1 cellular context compared by ENCODE assay signal in the genomic region with DNA sequence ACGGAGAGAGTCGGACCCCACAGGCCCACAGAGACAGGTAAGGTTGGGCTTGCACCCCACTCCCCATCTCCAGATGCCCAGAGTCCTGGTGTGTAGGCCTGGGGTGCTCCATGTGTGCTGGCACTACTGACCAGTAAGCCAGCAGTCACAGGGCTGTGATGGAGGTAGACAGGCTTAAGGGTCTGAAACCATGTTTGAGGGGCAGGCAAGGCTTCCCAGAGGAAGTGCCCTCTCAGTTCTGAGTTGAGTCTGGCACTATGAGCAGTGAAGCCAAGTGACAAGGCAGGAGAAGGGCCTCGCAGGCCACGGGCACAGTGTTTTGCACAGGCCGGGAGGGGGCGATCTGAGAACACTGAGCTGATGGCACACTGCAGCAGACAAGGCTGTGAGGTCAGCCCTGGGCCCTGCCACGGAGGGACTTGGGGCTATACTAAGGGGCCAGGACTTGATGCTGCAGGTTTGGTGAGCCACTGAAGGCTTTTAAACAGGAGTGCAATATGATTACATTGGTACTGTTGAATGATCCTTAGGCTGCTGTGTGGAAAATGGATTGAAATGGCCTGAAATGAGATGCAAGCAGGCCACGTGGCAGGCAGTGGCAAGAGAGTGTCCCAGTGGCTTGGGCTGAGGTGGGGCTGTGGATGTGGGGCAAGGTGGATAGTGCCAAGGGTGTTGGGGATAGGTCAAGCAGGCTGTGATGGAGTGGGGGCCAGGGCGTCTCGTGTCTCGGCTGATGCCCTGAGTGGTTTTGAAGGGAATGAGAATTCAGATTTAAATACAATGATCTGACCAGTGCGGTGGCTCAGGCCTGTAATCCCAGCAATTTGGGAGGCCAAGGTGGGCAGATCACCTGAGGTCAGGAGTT.
TF ChIP-seq lines count a peak whose summit lies in the region.

No MANE protein-coding gene starts in this region.

TF ChIP-seq in HepG2, 621 proteins besides CTCF, POLR2A, EP300 and RAD21 (continued from another document and continues in another):
- TF ChIP-seq PATZ1 (CRISPR knock-in tag; IDR thresholded peaks at IDR 0.05) (peak; percentile 74), NONO (IDR thresholded peaks at IDR 0.05) (no peak), NONO (CRISPR knock-in tag; conservative IDR thresholded peaks at IDR 0.05) (peak; percentile 64; the same call in 1 of the 2 replicates), ZNF614 (CRISPR knock-in tag; IDR thresholded peaks at IDR 0.05; ENCODE audit: borderline replicate concordance) (peak; percentile 63; the same call in 1 of the 2 replicates), ZBTB7B (CRISPR knock-in tag; IDR thresholded peaks at IDR 0.05) (peak; percentile 64; the same call in 1 of the 2 replicates), ZNF772 (CRISPR knock-in tag; IDR thresholded peaks at IDR 0.05) (peak; percentile 86; the same call in 1 of the 2 replicates), GTF3A (CRISPR knock-in tag; conservative IDR thresholded peaks at IDR 0.05) (0 out of 2 replicates have a peak, but pooled peaks have one; percentile 59), ELF3 (CRISPR knock-in tag; IDR thresholded peaks at IDR 0.05) (peak; percentile 69), ADNP (CRISPR knock-in tag; IDR thresholded peaks at IDR 0.05) (no peak), ZSCAN25 (CRISPR knock-in tag; IDR thresholded peaks at IDR 0.05) (peak; percentile 78), NR2F6 (IDR thresholded peaks at IDR 0.05) (no peak), NR2F6 (CRISPR knock-in tag; IDR thresholded peaks at IDR 0.05) (peak; percentile 84; the same call in 1 of the 2 replicates), ETV5 (CRISPR knock-in tag; IDR thresholded peaks at IDR 0.05; ENCODE audit: borderline replicate concordance) (peak; percentile 36; the same call in 1 of the 2 replicates), AHR (CRISPR knock-in tag; IDR thresholded peaks at IDR 0.05) (peak; percentile 35; the same call in 1 of the 2 replicates), NR2C2 (CRISPR knock-in tag; IDR thresholded peaks at IDR 0.05; ENCODE audit: borderline replicate concordance) (peak; percentile 59), GATAD2A (CRISPR knock-in tag; IDR thresholded peaks at IDR 0.05) (peak; percentile 93), TIGD3 (CRISPR knock-in tag; IDR thresholded peaks at IDR 0.05; ENCODE audit: borderline replicate concordance) (0 out of 2 replicates have a peak, but pooled peaks have one; percentile 24), ZNF263 (CRISPR knock-in tag; IDR thresholded peaks at IDR 0.05) (0 out of 2 replicates have a peak, but pooled peaks have one; percentile 13), ZNF274 (CRISPR knock-in tag; IDR thresholded peaks at IDR 0.05) (peak; percentile 71; the same call in 1 of the 2 replicates), ZMAT3 (CRISPR knock-in tag; conservative IDR thresholded peaks at IDR 0.05) (no peak), ATF7-NPFF (CRISPR knock-in tag; IDR thresholded peaks at IDR 0.05; ENCODE audit: low read depth) (peak; percentile 65), ZBTB1 (CRISPR knock-in tag; IDR thresholded peaks at IDR 0.05; ENCODE audit: borderline replicate concordance) (no peak), HES4 (CRISPR knock-in tag; IDR thresholded peaks at IDR 0.05; ENCODE audit: borderline replicate concordance) (no peak), HNRNPLL (IDR thresholded peaks at IDR 0.05; ENCODE audit: low read depth, low read length, poor library complexity, severe bottlenecking) (no peak), ZBTB20 (CRISPR knock-in tag; IDR thresholded peaks at IDR 0.05; ENCODE audit: borderline replicate concordance, low read depth) (0 out of 2 replicates have a peak, but pooled peaks have one; percentile 33), LBX2 (CRISPR knock-in tag; IDR thresholded peaks at IDR 0.05; ENCODE audit: borderline replicate concordance) (peak; percentile 63; the same call in 1 of the 2 replicates), XBP1 (CRISPR knock-in tag; IDR thresholded peaks at IDR 0.05) (no peak), THRA (CRISPR knock-in tag; IDR thresholded peaks at IDR 0.05; ENCODE audit: borderline replicate concordance) (peak; percentile 85), KDM4B (CRISPR knock-in tag; IDR thresholded peaks at IDR 0.05) (peak; percentile 82), ZNF337 (CRISPR knock-in tag; IDR thresholded peaks at IDR 0.05; ENCODE audit: borderline replicate concordance, low read depth) (0 out of 2 replicates have a peak, but pooled peaks have one; percentile 46), TOPORS (CRISPR knock-in tag; IDR thresholded peaks at IDR 0.05) (peak; percentile 73; the same call in 1 of the 2 replicates), NFATC3 (CRISPR knock-in tag; IDR thresholded peaks at IDR 0.05) (0 out of 2 replicates have a peak, but pooled peaks have one; percentile 59), STAG1 (CRISPR knock-in tag; IDR thresholded peaks at IDR 0.05) (peak; percentile 100), RARA (CRISPR knock-in tag; IDR thresholded peaks at IDR 0.05) (peak; percentile 63), NCOA2 (CRISPR knock-in tag; IDR thresholded peaks at IDR 0.05) (peak; percentile 56), ZSCAN31 (CRISPR knock-in tag; IDR thresholded peaks at IDR 0.05; ENCODE audit: low read depth) (0 out of 2 replicates have a peak, but pooled peaks have one; percentile 19), ZNF230 (CRISPR knock-in tag; IDR thresholded peaks at IDR 0.05) (peak; percentile 84), SOX6 (IDR thresholded peaks at IDR 0.05) (no peak), SOX6 (CRISPR knock-in tag; IDR thresholded peaks at IDR 0.05) (peak; percentile 63), MTA1 (CRISPR knock-in tag; IDR thresholded peaks at IDR 0.05; ENCODE audit: borderline replicate concordance) (peak; percentile 76; the same call in 1 of the 2 replicates), FOXK1 (CRISPR knock-in tag; IDR thresholded peaks at IDR 0.05; ENCODE audit: borderline replicate concordance, low read depth) (peak; percentile 55; the same call in 1 of the 2 replicates), GABPB1 (CRISPR knock-in tag; IDR thresholded peaks at IDR 0.05) (peak; percentile 53), FOXA1 (IDR thresholded peaks at IDR 0.05) (no peak), FOXA1 (CRISPR knock-in tag; IDR thresholded peaks at IDR 0.05) (peak; percentile 48), MAFK (conservative IDR thresholded peaks at IDR 0.05 in 1 of 2, IDR thresholded peaks at IDR 0.05 in 1 of 2; ENCODE audit: low read length in 2 of 2) (no peak)
- TF ChIP-seq, protein P1, sequence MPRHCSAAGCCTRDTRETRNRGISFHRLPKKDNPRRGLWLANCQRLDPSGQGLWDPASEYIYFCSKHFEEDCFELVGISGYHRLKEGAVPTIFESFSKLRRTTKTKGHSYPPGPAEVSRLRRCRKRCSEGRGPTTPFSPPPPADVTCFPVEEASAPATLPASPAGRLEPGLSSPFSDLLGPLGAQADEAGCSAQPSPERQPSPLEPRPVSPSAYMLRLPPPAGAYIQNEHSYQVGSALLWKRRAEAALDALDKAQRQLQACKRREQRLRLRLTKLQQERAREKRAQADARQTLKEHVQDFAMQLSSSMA (CRISPR knock-in tag; IDR thresholded peaks at IDR 0.05): no peak
- TF ChIP-seq, protein P2, sequence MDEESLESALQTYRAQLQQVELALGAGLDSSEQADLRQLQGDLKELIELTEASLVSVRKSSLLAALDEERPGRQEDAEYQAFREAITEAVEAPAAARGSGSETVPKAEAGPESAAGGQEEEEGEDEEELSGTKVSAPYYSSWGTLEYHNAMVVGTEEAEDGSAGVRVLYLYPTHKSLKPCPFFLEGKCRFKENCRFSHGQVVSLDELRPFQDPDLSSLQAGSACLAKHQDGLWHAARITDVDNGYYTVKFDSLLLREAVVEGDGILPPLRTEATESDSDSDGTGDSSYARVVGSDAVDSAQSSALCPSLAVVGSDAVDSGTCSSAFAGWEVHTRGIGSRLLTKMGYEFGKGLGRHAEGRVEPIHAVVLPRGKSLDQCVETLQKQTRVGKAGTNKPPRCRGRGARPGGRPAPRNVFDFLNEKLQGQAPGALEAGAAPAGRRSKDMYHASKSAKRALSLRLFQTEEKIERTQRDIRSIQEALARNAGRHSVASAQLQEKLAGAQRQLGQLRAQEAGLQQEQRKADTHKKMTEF (CRISPR knock-in tag; IDR thresholded peaks at IDR 0.05): peak; percentile 64
- TF ChIP-seq, protein P3, sequence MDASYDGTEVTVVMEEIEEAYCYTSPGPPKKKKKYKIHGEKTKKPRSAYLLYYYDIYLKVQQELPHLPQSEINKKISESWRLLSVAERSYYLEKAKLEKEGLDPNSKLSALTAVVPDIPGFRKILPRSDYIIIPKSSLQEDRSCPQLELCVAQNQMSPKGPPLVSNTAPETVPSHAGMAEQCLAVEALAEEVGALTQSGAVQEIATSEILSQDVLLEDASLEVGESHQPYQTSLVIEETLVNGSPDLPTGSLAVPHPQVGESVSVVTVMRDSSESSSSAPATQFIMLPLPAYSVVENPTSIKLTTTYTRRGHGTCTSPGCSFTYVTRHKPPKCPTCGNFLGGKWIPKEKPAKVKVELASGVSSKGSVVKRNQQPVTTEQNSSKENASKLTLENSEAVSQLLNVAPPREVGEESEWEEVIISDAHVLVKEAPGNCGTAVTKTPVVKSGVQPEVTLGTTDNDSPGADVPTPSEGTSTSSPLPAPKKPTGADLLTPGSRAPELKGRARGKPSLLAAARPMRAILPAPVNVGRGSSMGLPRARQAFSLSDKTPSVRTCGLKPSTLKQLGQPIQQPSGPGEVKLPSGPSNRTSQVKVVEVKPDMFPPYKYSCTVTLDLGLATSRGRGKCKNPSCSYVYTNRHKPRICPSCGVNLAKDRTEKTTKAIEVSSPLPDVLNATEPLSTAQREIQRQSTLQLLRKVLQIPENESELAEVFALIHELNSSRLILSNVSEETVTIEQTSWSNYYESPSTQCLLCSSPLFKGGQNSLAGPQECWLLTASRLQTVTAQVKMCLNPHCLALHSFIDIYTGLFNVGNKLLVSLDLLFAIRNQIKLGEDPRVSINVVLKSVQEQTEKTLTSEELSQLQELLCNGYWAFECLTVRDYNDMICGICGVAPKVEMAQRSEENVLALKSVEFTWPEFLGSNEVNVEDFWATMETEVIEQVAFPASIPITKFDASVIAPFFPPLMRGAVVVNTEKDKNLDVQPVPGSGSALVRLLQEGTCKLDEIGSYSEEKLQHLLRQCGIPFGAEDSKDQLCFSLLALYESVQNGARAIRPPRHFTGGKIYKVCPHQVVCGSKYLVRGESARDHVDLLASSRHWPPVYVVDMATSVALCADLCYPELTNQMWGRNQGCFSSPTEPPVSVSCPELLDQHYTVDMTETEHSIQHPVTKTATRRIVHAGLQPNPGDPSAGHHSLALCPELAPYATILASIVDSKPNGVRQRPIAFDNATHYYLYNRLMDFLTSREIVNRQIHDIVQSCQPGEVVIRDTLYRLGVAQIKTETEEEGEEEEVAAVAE (CRISPR knock-in tag; IDR thresholded peaks at IDR 0.05; ENCODE audit: borderline replicate concordance): peak; percentile 58; the same call in 1 of the 2 replicates
- TF ChIP-seq, protein P4, sequence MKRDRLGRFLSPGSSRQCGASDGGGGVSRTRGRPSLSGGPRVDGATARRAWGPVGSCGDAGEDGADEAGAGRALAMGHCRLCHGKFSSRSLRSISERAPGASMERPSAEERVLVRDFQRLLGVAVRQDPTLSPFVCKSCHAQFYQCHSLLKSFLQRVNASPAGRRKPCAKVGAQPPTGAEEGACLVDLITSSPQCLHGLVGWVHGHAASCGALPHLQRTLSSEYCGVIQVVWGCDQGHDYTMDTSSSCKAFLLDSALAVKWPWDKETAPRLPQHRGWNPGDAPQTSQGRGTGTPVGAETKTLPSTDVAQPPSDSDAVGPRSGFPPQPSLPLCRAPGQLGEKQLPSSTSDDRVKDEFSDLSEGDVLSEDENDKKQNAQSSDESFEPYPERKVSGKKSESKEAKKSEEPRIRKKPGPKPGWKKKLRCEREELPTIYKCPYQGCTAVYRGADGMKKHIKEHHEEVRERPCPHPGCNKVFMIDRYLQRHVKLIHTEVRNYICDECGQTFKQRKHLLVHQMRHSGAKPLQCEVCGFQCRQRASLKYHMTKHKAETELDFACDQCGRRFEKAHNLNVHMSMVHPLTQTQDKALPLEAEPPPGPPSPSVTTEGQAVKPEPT (CRISPR knock-in tag; IDR thresholded peaks at IDR 0.05; ENCODE audit: low read depth): 0 out of 2 replicates have a peak, but pooled peaks have one; percentile 69
